In the genomic region with DNA sequence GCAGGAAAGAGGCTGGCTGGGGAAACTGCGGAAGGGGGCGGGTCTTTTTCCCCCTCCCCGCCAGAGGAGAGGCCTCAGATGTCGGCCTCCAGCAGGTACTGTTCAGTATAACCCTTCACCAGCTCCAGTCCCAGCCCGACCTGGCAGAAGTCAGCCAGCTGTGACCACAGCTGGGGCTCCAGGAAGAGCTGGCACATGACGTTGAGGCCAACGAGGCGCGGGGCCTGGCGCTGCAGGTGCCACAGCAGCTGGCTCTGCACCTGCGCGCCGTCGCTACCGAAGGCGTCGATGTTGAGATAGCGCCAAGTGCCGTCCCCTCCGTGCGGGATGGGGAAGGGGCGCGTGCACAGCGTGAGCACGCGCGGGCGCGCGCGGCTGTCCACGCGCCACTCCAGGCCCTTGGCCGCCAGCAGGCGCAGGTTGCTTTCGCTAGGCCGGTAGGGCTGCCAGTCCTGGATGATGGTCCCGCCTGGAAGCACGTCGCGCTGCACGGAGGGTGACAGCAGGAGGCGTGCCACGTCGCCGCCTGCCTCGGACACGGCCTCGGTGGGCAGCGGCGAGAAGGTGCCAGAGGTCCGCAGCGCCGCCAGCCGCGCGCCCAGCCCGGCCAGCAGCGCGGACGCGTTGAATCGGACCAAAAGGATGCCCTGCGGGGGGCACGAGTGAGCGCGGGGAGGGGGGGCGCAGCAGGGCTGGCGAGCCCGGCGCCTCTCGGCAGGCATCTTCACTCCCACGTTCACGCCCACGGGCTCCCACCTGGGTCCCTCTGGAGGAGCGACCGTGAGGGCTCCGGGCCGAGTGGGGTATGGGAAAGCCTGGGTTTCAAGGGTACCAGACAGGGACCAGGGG, we compare ENCODE assay signal across 10 cellular contexts. TPM values are rescaled to one million over a fixed set of nuclear protein-coding genes. Genes with fewer than 3 reads are reported as not detected.
DNase-seq lines count a peak whose midpoint lies in the region; ATAC-seq and TF ChIP-seq lines count a peak whose summit lies in the region.
"Had no signal": no experiment of that assay in that cellular context is flagged by ENCODE, and none has a peak within 500 bp of the region (broad histone marks: within the 10 kb centered on the region; RNA-seq: fewer than 3 reads in every experiment).

No MANE protein-coding gene starts in this region.

- peaks cover 52% of the 10 kb centered on the region for H3K4me1 Mint-ChIP-seq in central memory CD8-positive, alpha-beta T cell

- H3K27ac ChIP-seq in osteoblast (ENCODE audit: low read depth, low read length) = no peak overlapping the region
- H3K27ac ChIP-seq: lower lobe of right lung had no signal

- DNase-seq in NCI-H1436 (lab: John Stamatoyannopoulos, UW) (peak; percentile 32), NCI-H1436 treated with DMSO at 0.1 percent for 48 hours (lab: John Stamatoyannopoulos, UW) (no peak), NCI-H187 treated with DMSO at 0.1 percent for 48 hours (lab: John Stamatoyannopoulos, UW) (peak; percentile 40), osteoblast (ENCODE audit: insufficient read length, low spot score, missing footprints) (peak; percentile 66), head of caudate nucleus (no peak)
- DNase-seq in central memory CD8-positive, alpha-beta T cell (ENCODE audit: low spot score in 2 of 2) = no peak
- DNase-seq: lower lobe of right lung had no signal

- no peak for ATAC-seq in central memory CD8-positive, alpha-beta T cell (replicated peaks; ENCODE audit: extremely low read depth, poor library complexity, severe bottlenecking)
- ATAC-seq in GM18870 (IDR thresholded peaks at IDR 0.05; ENCODE audit: unreplicated experiment) (no peak), HG03460 (IDR thresholded peaks at IDR 0.05; ENCODE audit: unreplicated experiment) (no peak)

- H3K4me1 ChIP-seq in osteoblast (ENCODE audit: insufficient read depth, low read length) = peaks cover 21% of the 10 kb centered on the region

- no peaks in the 10 kb centered on the region for H3K79me2 ChIP-seq in osteoblast (ENCODE audit: insufficient read depth, low read length)

- peak overlapping the region; percentile 73 for H3K27ac Mint-ChIP-seq in central memory CD8-positive, alpha-beta T cell (ENCODE audit: low read depth)

- H3K36me3 Mint-ChIP-seq in central memory CD8-positive, alpha-beta T cell (ENCODE audit: insufficient read depth) = peaks cover 19% of the 10 kb centered on the region

- H2AFZ ChIP-seq in osteoblast (ENCODE audit: low read length) = no peak overlapping the region

- H3K4me3 Mint-ChIP-seq in central memory CD8-positive, alpha-beta T cell = peak overlapping the region; percentile 43

- H3K4me3 ChIP-seq in osteoblast (ENCODE audit: insufficient read depth, low read length) = no peak overlapping the region
- H3K4me3 ChIP-seq: lower lobe of right lung had no signal

- H3K27me3 ChIP-seq in osteoblast (ENCODE audit: insufficient read depth, low read length) = peaks cover 96% of the 10 kb centered on the region

- no peaks in the 10 kb centered on the region for H3K36me3 ChIP-seq in osteoblast (ENCODE audit: insufficient read depth, low read length)
- H3K36me3 ChIP-seq: lower lobe of right lung had no signal

- peaks cover 100% of the 10 kb centered on the region for H3K27me3 Mint-ChIP-seq in central memory CD8-positive, alpha-beta T cell

- H3K4me2 ChIP-seq in osteoblast (ENCODE audit: insufficient read depth, low read length) = peak overlapping the region; percentile 32

- peaks cover 2% of the 10 kb centered on the region for H4K20me1 ChIP-seq in osteoblast (ENCODE audit: insufficient read depth, low read length)

- no peaks in the 10 kb centered on the region for H3K9me3 ChIP-seq in osteoblast (ENCODE audit: low read depth, low read length)
- H3K9me3 ChIP-seq: lower lobe of right lung had no signal

- intact Hi-C loops in head of caudate nucleus (cut with DNase I) = no loop called here

- H3K9me3 Mint-ChIP-seq in central memory CD8-positive, alpha-beta T cell = no peaks in the 10 kb centered on the region

- no peak for TF ChIP-seq CTCF in osteoblast (IDR thresholded peaks at IDR 0.05; ENCODE audit: extremely low read depth, low read depth, low read length)

RNA-seq across cellular contexts. Expression of a gene that starts 6.9 kb away (rescaled TPM):
- total RNA-seq in osteoblast = 0.36 TPM in 1 of 2 replicates, not detected in the other

RNA-seq across cellular contexts. Expression of a gene that starts 7.9 kb away (rescaled TPM):
- not detected in 2 replicates for total RNA-seq in osteoblast
- total RNA-seq: HT1080, lower lobe of right lung had no signal

RNA-seq across cellular contexts. Expression of a gene that starts 18.0 kb away (rescaled TPM):
- 101 and 102 TPM in 2 replicates for total RNA-seq in osteoblast

RNA-seq across cellular contexts. Expression of a gene that starts 28.6 kb away (rescaled TPM):
- total RNA-seq in osteoblast = not detected in 2 replicates
- total RNA-seq: lower lobe of right lung had no signal

RNA-seq across cellular contexts. Expression of a gene that starts 45.2 kb away (rescaled TPM):
- 78.7 and 81.8 TPM in 2 replicates for total RNA-seq in osteoblast

Comparison
In these comparisons a context has a peak if more than half of its experiments do, and no peak if none do; other contexts are left out.
1. DNase-seq: peak in NCI-H1436 (single experiment), NCI-H187 treated with DMSO at 0.1 percent for 48 hours (single experiment) and osteoblast (single experiment); none in NCI-H1436 treated with DMSO at 0.1 percent for 48 hours (single experiment), central memory CD8-positive, alpha-beta T cell (0 of 2) and head of caudate nucleus (0 of 42).